8 cellular contexts compared by ENCODE assay signal in the genomic region with DNA sequence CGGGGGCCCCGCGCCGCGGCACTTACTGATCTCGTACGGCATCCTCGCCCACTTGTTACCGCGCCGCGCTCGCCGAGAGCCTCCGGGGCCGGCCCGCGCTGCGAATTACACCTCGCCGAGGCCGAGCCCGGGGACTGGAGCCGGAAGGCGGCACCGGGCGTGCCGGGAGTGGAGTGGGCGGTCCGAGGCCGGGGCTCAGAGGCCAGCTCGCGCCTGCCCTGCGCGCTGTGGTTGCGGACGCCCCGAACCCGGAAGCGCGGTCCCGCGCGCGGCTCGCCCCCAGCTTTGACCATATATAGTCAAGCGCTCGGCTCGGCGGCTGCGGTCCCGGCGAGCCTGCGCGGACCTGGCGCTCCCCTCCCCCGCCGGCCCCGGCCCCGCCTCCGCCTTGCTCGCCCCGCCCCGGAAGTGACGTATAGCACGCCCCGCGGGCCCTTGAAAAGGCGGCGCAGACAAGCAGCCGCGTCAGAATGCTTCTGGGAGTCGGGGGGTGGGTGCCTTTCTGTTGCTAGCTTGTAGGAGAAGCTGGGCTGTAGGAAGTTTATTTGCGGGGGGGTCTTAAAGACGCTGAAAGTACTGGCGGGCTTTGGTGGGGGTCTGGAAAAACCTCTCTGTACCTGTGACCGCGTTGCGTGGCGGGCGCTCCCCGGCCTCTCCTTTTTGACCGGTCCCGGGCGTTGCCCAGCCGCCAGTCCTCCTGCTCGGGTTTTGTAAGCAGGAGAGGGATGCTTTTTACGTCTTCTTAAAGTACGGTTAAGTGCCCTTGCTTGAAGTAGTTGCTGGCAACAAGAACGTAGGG. TPM values are rescaled to one million over a fixed set of nuclear protein-coding genes. Genes with fewer than 3 reads are reported as not detected.
A peak's percentile ranks its signal among the peaks of the same experiment; 100 is the strongest.
DNase-seq lines count a peak whose midpoint lies in the region; ATAC-seq and TF ChIP-seq lines count a peak whose summit lies in the region.

WDR1 (minus strand) TSS at position 175 of the 799 bp plus-strand sequence; CDS start at position 42, 133 bp downstream.

- peak; percentile 92 to 94 for TF ChIP-seq POLR2A in adrenal gland (IDR thresholded peaks at IDR 0.05)
- TF ChIP-seq POLR2A in heart left ventricle (IDR thresholded peaks at IDR 0.05) = peak; percentile 92 to 99

- peak within 1 kb of the TSS; percentile 100 for H3K27ac Mint-ChIP-seq in type B pancreatic cell

- no peaks in the 10 kb centered on the region for H3K27me3 Mint-ChIP-seq in type B pancreatic cell

- peak within 1 kb of the TSS; percentile 13 to 90 (median 38) for H3K4me3 ChIP-seq in adrenal gland
- peak within 1 kb of the TSS; percentile 63 to 89 (median 78) for H3K4me3 ChIP-seq in heart left ventricle

- H3K9me3 ChIP-seq in adrenal gland (replicated peaks in 1 of 3) (no peaks in the 10 kb centered on the region), heart left ventricle (no peaks in the 10 kb centered on the region)

- H3K4me1 ChIP-seq in adrenal gland (replicated peaks in 1 of 2) (peaks cover 3 to 13% of the 10 kb centered on the region in 2 donors), heart left ventricle (peaks cover 0 to 53% (median 38%) of the 10 kb centered on the region in 12 donors)

- H3K27me3 ChIP-seq in adrenal gland (no peaks in the 10 kb centered on the region), heart left ventricle (no peaks in the 10 kb centered on the region)

- intact Hi-C loops in adrenal gland (cut with DNase I) (no loop called here), heart left ventricle (cut with DNase I) (loop anchor here in 5 of 10 donors (2.0 to 10.0 kb wide), 5 partner anchors 92 to 425 kb away; partner anchors contain the start of gene SLC2A9 (in 3 of the 5)), posterior cingulate gyrus (cut with DNase I) (loop anchor here (5.0 kb wide), 1 partner anchor 100 kb away; no protein-coding TSS in a partner anchor)

- peaks cover 22% of the 10 kb centered on the region for H3K36me3 Mint-ChIP-seq in type B pancreatic cell

- no peak for TF ChIP-seq CTCF in GM13976 (IDR thresholded peaks at IDR 0.05; ENCODE audit: borderline replicate concordance, control extremely low read depth, extremely low read depth, insufficient read depth, missing control alignments)
- TF ChIP-seq CTCF in adrenal gland (IDR thresholded peaks at IDR 0.05) = no peak
- no peak for TF ChIP-seq CTCF in heart left ventricle (IDR thresholded peaks at IDR 0.05)
- TF ChIP-seq CTCF in type B pancreatic cell (conservative IDR thresholded peaks at IDR 0.05) = no peak

- in situ Hi-C loops in GM13976 (cut with MboI; ENCODE audit: low sequenced_read_pairs, unreplicated experiment) = no loop called here

- peak; percentile 97 for DNase-seq in GM13976 (ENCODE audit: low spot score)
- peak; percentile 10 for DNase-seq in NCI-H1436 treated with DMSO at 0.1 percent for 48 hours (lab: John Stamatoyannopoulos, UW)
- peak; percentile 79 to 95 (median 94) for DNase-seq in T-helper 1 cell
- DNase-seq in adrenal gland = peak; percentile 96 to 98 (median 97)
- DNase-seq in heart left ventricle = peak; percentile 97 to 99 (median 98)
- DNase-seq in posterior cingulate gyrus = peak; percentile 83 to 99 (median 95)
- DNase-seq in type B pancreatic cell (ENCODE audit: extremely low spot score, unreplicated experiment) = peak; percentile 98

- H3K27ac ChIP-seq in adrenal gland (peak within 1 kb of the TSS; percentile 75 to 96 (median 90)), heart left ventricle (peak within 1 kb of the TSS; percentile 85 to 99 (median 96))

- H3K36me3 ChIP-seq in adrenal gland (replicated peaks in 1 of 2) (peaks cover 0 to 32% of the 10 kb centered on the region in 2 donors), heart left ventricle (peaks cover 0 to 38% (median 37%) of the 10 kb centered on the region in 9 donors)

- peaks cover 47% of the 10 kb centered on the region for H3K4me1 Mint-ChIP-seq in type B pancreatic cell (ENCODE audit: unreplicated experiment)

- 0 to 1% (median 0%) methylated on average over 18 to 90 of the region's 90 CpGs for WGBS in adrenal gland, 4 donors
- 0 to 1% (median 1%) methylated on average over 17 to 90 of the region's 90 CpGs for WGBS in heart left ventricle, 4 donors

- ATAC-seq in HG02840 (IDR thresholded peaks at IDR 0.05; ENCODE audit: low FRiP score, unreplicated experiment) = peak; percentile 87
- ATAC-seq in heart left ventricle = peak; percentile 95 to 98 (median 96)

- H3K9me3 Mint-ChIP-seq in type B pancreatic cell = no peaks in the 10 kb centered on the region

- peak within 1 kb of the TSS; percentile 94 for H3K4me3 Mint-ChIP-seq in type B pancreatic cell

RNA-seq across cellular contexts. Expression of gene WDR1, which starts in this region (rescaled TPM):
- 100 to 1,000 TPM in 7 of 8 donors, 10 to 100 TPM in 1; 84.4 to 219 (median 150) TPM for total RNA-seq in adrenal gland
- 100 to 1,000 TPM in 1 of 3 donors, 10 to 100 TPM in 2; 66.5 to 228 (median 67.6) TPM for polyA plus RNA-seq in adrenal gland
- 100 to 1,000 TPM; 113 to 299 (median 185) TPM for total RNA-seq in heart left ventricle
- 100 to 1,000 TPM in 1 of 2 donors, 10 to 100 TPM in 1; 76.1 to 279 TPM for polyA plus RNA-seq in heart left ventricle
- 227 and 313 TPM in 2 replicates for total RNA-seq in type B pancreatic cell (ENCODE audit: low replicate concordance)

Comparison
In these comparisons a context has a peak if more than half of its experiments do, and no peak if none do; other contexts are left out.
1. Peak in every context shown above with its lines: DNase-seq, ATAC-seq, H3K4me3 ChIP-seq and H3K27ac ChIP-seq.
2. DNase-seq: peak in every context shown above with its lines; median percentile 98 in heart left ventricle; 98 in type B pancreatic cell; 97 in GM13976; 97 in adrenal gland; 95 in posterior cingulate gyrus; 94 in T-helper 1 cell; 10 in NCI-H1436 treated with DMSO at 0.1 percent for 48 hours.